Comparison of ENCODE assay signal across 1 cellular context in genomic region chr1:26350343-26350700, GRCh38.
TF ChIP-seq lines count a peak whose summit lies in the region.

No MANE protein-coding gene starts in this region.

TF ChIP-seq in K562, 482 proteins besides CTCF, POLR2A, EP300 and RAD21:
- TF ChIP-seq SREBF2 (CRISPR knock-in tag; IDR thresholded peaks at IDR 0.05) (no peak), DNMT1 (IDR thresholded peaks at IDR 0.05) (no peak), ZBTB17 (CRISPR knock-in tag; IDR thresholded peaks at IDR 0.05) (no peak), RBM15 (IDR thresholded peaks at IDR 0.05; ENCODE audit: insufficient read depth, low read length) (no peak), RBM25 (IDR thresholded peaks at IDR 0.05; ENCODE audit: low read depth, low read length, severe bottlenecking) (peak; percentile 74), ZFP36 (IDR thresholded peaks at IDR 0.05; ENCODE audit: low read depth, low read length, partially characterized antibody) (peak; percentile 59), KDM1A (IDR thresholded peaks at IDR 0.05) (peak; percentile 64 to 82), CHD4 (IDR thresholded peaks at IDR 0.05; ENCODE audit: insufficient read depth, insufficient replicate concordance, low read depth, low read length, poor library complexity, severe bottlenecking) (peak; percentile 26), BRD9 (IDR thresholded peaks at IDR 0.05; ENCODE audit: low read depth, partially characterized antibody) (peak; percentile 39), RCOR1 (IDR thresholded peaks at IDR 0.05; ENCODE audit: borderline replicate concordance in 1 of 2, low read depth in 2 of 2, low read length in 2 of 2) (peak in 1 of 2 experiments; percentile 33; a peak in 1 of 4 replicates), ADNP (tag; IDR thresholded peaks at IDR 0.05) (peak; percentile 86), BCOR (IDR thresholded peaks at IDR 0.05) (peak; percentile 92)
